ENCODE assay signal across 20 cellular contexts in the genomic region with DNA sequence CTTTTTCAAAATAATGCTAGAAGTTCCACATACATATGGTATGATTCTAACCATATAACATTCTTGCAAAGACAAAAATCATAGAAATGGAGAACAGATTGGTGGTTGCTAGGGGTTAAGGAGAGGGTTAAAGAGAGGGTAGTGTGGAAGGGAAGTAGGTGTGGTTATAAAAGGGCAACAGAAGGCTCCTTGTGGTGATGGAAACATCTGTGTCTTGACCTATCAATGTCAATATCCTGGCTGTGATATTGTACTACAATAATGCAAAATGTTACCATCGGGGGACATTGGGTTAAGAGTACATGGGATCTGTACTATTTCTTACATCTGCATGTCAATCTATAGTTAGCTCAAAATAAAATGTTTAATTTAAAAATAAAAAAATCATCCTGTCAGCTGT.
"Had no signal": no experiment of that assay in that cellular context is flagged by ENCODE, and none has a peak within 500 bp of the region (broad histone marks: within the 10 kb centered on the region; RNA-seq: fewer than 3 reads in every experiment).

No MANE protein-coding gene starts in this region.

- DNase-seq: activated CD4-positive, alpha-beta memory T cell treated with anti-CD3 and anti-CD28 coated beads for 36 hours; activated CD4-positive, alpha-beta T cell treated with anti-CD3 and anti-CD28 coated beads, Interleukin-2, amount 10 ng/mL, durations not matched to agents 24 days and 14 days; activated gamma-delta T cell treated with Interleukin-2 at 50 U/mL for 16 hours; activated naive CD4-positive, alpha-beta T cell treated with anti-CD3 and anti-CD28 coated beads, Interleukin-2, amount 50 U/mL, for 16 hours; activated T-cell treated with anti-CD3 and anti-CD28 coated beads, Interleukin-2, amount 50 U/mL, for 4 hours; amniotic stem cell; brain microvascular endothelial cell; effector CD4-positive, alpha-beta T cell; esophagus squamous epithelium; left lung; lower lobe of right lung; mesenchymal stem cell; naive thymus-derived CD8-positive, alpha-beta T cell; posterior cingulate gyrus; right cardiac atrium; spleen; stimulated activated naive CD4-positive, alpha-beta T cell treated with Interleukin-2 at 50 U/mL for 16 hours; T-helper 1 cell; testis; trophoblast cell had no signal
